Comparison of ENCODE assay signal across 9 cellular contexts in genomic region chr19:15432018-15432494, GRCh38. TPM values are rescaled to one million over a fixed set of nuclear protein-coding genes. Genes with fewer than 3 reads are reported as not detected.
DNase-seq lines count a peak whose midpoint lies in the region; ATAC-seq and TF ChIP-seq lines count a peak whose summit lies in the region.
"Had no signal": no experiment of that assay in that cellular context is flagged by ENCODE, and none has a peak within 500 bp of the region (broad histone marks: within the 10 kb centered on the region; RNA-seq: fewer than 3 reads in every experiment).

No MANE protein-coding gene starts in this region.

- ATAC-seq in GM21360 (IDR thresholded peaks at IDR 0.05; ENCODE audit: unreplicated experiment) (no peak), HG03432 (IDR thresholded peaks at IDR 0.05; ENCODE audit: unreplicated experiment) (no peak)

- POLR2A ChIA-PET in RWPE1 (lab: Yijun Ruan, JAX; ENCODE audit: low non-redundant PET), result no interaction called here

- H3K4me1 ChIP-seq in endodermal cell (ENCODE audit: control insufficient read depth, insufficient read depth, low read length), result peaks cover 13% of the 10 kb centered on the region
- H3K4me1 ChIP-seq in neuron (ENCODE audit: insufficient read depth, low read length), result peaks cover 17% of the 10 kb centered on the region

- WGBS in endodermal cell (ENCODE audit: insufficient coverage in 1 of 2, insufficient read length in 1 of 2), 2 experiments, result 1 to 2% methylated on average over 13 to 37 of the region's 44 CpGs

- H3K9ac ChIP-seq in endodermal cell (ENCODE audit: extremely low read depth, low read length, poor library complexity, severe bottlenecking), result peak overlapping the region; percentile 75

- H3K36me3 ChIP-seq in endodermal cell (ENCODE audit: control insufficient read depth, insufficient read depth, low read length) (peaks cover 8% of the 10 kb centered on the region), neuron (ENCODE audit: insufficient read depth, low read length) (peaks cover 28% of the 10 kb centered on the region)

- peak overlapping the region; percentile 97 for H3K4me3 Mint-ChIP-seq in endodermal cell

- no peaks in the 10 kb centered on the region for H3K27me3 Mint-ChIP-seq in endodermal cell (ENCODE audit: insufficient read depth)

- peaks cover 17% of the 10 kb centered on the region for H3K4me1 Mint-ChIP-seq in endodermal cell

- H3K27ac Mint-ChIP-seq in endodermal cell, result peak overlapping the region; percentile 92

- peak; percentile 75 for DNase-seq in activated effector memory CD4-positive, alpha-beta T cell treated with anti-CD3 and anti-CD28 coated beads, Interleukin-2, amount 50 U/mL, for 16 hours
- no peak for DNase-seq in activated effector memory CD4-positive, alpha-beta T cell treated with Interleukin-2 at 50 U/mL for 16 hours
- DNase-seq in RWPE1 (ENCODE audit: low spot score), result no peak
- DNase-seq in endodermal cell, result no peak
- no peak for DNase-seq in NCI-H446 (lab: John Stamatoyannopoulos, UW)

- no peaks in the 10 kb centered on the region for H3K27me3 ChIP-seq in endodermal cell (ENCODE audit: control insufficient read depth, insufficient read depth, low read length, poor library complexity, severe bottlenecking)
- H3K27me3 ChIP-seq in neuron (ENCODE audit: insufficient read depth, low read length), result no peaks in the 10 kb centered on the region

- no peak overlapping the region for H2AFZ ChIP-seq in neuron (ENCODE audit: low read depth, low read length)

- H3K27ac ChIP-seq in RWPE1, result peak overlapping the region; percentile 85
- peak overlapping the region; percentile 63 for H3K27ac ChIP-seq in endodermal cell (ENCODE audit: low read depth, low read length)

- CTCF ChIA-PET in RWPE1 (lab: Yijun Ruan, JAX), result interaction anchor here (0.6 to 1.2 kb wide), 2 partner anchors 13 to 23 kb away, joined by 3 to 6 read pairs; partner anchors contain the start of gene AKAP8L

- H3K9me3 Mint-ChIP-seq in endodermal cell, result no peaks in the 10 kb centered on the region

- H3K36me3 Mint-ChIP-seq in endodermal cell (ENCODE audit: low read depth), result peaks cover 7% of the 10 kb centered on the region

- TF ChIP-seq CTCF in RWPE1 (conservative IDR thresholded peaks at IDR 0.05; ENCODE audit: low read depth), result no peak
- TF ChIP-seq CTCF in endodermal cell (conservative IDR thresholded peaks at IDR 0.05), result no peak

- H3K4me3 ChIP-seq in endodermal cell (ENCODE audit: low read length) (peak overlapping the region; percentile 94), neuron (ENCODE audit: low read length) (peak overlapping the region; percentile 81)

- H3K9me3 ChIP-seq in endodermal cell (ENCODE audit: control insufficient read depth, low read length) (no peaks in the 10 kb centered on the region), neuron (ENCODE audit: low read length) (no peaks in the 10 kb centered on the region)

RNA-seq across cellular contexts. Expression of gene AKAP8L, which starts 13.3 kb away (rescaled TPM):
- 100 to 1,000 TPM; 190 to 237 TPM for total RNA-seq in endodermal cell
- 160 TPM for polyA plus RNA-seq in endodermal cell (2013, experiment 1 of 2)
- 124 TPM for polyA plus RNA-seq in endodermal cell (2013, experiment 2 of 2)

RNA-seq across cellular contexts. Expression of gene WIZ, which starts 17.7 kb away (rescaled TPM):
- 10 to 100 TPM; 38.0 to 38.6 TPM for total RNA-seq in endodermal cell
- 51.9 TPM for polyA plus RNA-seq in endodermal cell (2013, experiment 1 of 2)
- 44.8 TPM for polyA plus RNA-seq in endodermal cell (2013, experiment 2 of 2)

RNA-seq across cellular contexts. Expression of gene RASAL3, which starts 32.3 kb away (rescaled TPM):
- total RNA-seq in endodermal cell, result not detected
- polyA plus RNA-seq in endodermal cell (2013, experiment 1 of 2), result not detected
- not detected for polyA plus RNA-seq in endodermal cell (2013, experiment 2 of 2)

RNA-seq across cellular contexts. Expression of gene PGLYRP2, which starts 47.2 kb away (rescaled TPM):
- not detected for total RNA-seq in endodermal cell
- not detected for polyA plus RNA-seq in endodermal cell (2013, experiment 1 of 2)
- not detected for polyA plus RNA-seq in endodermal cell (2013, experiment 2 of 2)
- total RNA-seq: dermis microvascular lymphatic vessel endothelial cell had no signal

RNA-seq across cellular contexts. Expression of gene AKAP8, which starts 52.5 kb away (rescaled TPM):
- 10 to 100 TPM; 34.9 to 39.6 TPM for total RNA-seq in endodermal cell
- polyA plus RNA-seq in endodermal cell (2013, experiment 1 of 2), result 20.5 TPM
- 18.1 TPM for polyA plus RNA-seq in endodermal cell (2013, experiment 2 of 2)
